In the genomic region with DNA sequence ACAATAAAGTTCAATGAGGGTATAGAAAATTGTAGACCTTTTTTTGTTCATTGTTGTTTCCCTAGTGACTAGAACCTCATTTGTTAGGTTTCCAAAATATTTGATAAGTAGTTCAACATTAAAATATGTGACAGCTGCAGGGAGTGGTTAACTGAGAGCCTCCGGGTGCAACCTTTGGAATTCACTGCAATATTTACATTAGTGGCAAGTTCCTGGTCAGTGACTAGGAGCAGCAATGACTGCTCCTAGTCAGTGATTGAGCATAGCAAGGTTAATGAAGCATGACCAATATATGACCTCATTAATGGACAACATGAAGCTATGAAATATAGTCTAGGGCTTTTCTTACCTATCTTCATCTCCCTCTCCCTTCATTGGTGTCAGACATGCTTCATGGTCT, we compare ENCODE assay signal across 27 cellular contexts.
A peak's percentile ranks its signal among the peaks of the same experiment; 100 is the strongest.
DNase-seq lines count a peak whose midpoint lies in the region; ATAC-seq, FAIRE-seq and TF ChIP-seq lines count a peak whose summit lies in the region.
"Had no signal": no experiment of that assay in that cellular context is flagged by ENCODE, and none has a peak within 500 bp of the region (broad histone marks: within the 10 kb centered on the region; RNA-seq: fewer than 3 reads in every experiment).

No MANE protein-coding gene starts in this region.

- no peak overlapping the region for H3K4me3 Mint-ChIP-seq in astrocyte (ENCODE audit: unreplicated experiment)
- H3K4me3 Mint-ChIP-seq: CD14-positive monocyte; CD8-positive, alpha-beta memory T cell had no signal

- no peak overlapping the region for H2AK5ac ChIP-seq in trophoblast cell (ENCODE audit: low read length)

- no peak overlapping the region for H3K27ac ChIP-seq in astrocyte (ENCODE audit: low read depth, low read length)
- H3K27ac ChIP-seq in trophoblast cell (ENCODE audit: low read depth, low read length) = no peak overlapping the region
- H3K27ac ChIP-seq in left lung = no peak overlapping the region
- H3K27ac ChIP-seq: Peyer's patch had no signal

- ATAC-seq in left lung = no peak
- no peak for ATAC-seq in GM19351 (IDR thresholded peaks at IDR 0.05; ENCODE audit: unreplicated experiment)

- no peak overlapping the region for H2BK5ac ChIP-seq in trophoblast cell (ENCODE audit: low read depth, low read length, poor library complexity)

- WGBS in trophoblast cell (ENCODE audit: extremely low coverage, insufficient coverage, insufficient read length) = no CpG with 5 or more reads among the region's 1 CpG

- H3K9me3 ChIP-seq in astrocyte (ENCODE audit: insufficient read depth, low read depth, low read length) = no peaks in the 10 kb centered on the region
- H3K9me3 ChIP-seq in trophoblast cell (ENCODE audit: insufficient read depth, low read depth, low read length) = no peaks in the 10 kb centered on the region
- no peaks in the 10 kb centered on the region for H3K9me3 ChIP-seq in left lung
- H3K9me3 ChIP-seq: BE2C, Peyer's patch, SK-N-SH had no signal

- peak; percentile 13 for DNase-seq in HT-29 (ENCODE audit: low spot score)
- no peak for DNase-seq in astrocyte (ENCODE audit: low read depth)
- DNase-seq in trophoblast cell = peak; percentile 2 to 54
- DNase-seq in SHP77 treated with DMSO at 0.1 percent for 48 hours (lab: John Stamatoyannopoulos, UW) = no peak
- no peak for DNase-seq in left lung
- no peak for DNase-seq in GF-D8 (lab: John Stamatoyannopoulos, UW)
- DNase-seq: ACHN; BE2C; Calu3; CD8-positive, alpha-beta memory T cell; DND-41; H7; IMR-90; KG1; NCI-H1048; NCI-H1417; NCI-H1694; NCI-H2029 treated with DMSO at 0.1 percent for 48 hours; NCI-H2227 treated with DMSO at 0.1 percent for 48 hours; NCI-H526 treated with DMSO at 0.1 percent for 48 hours; Peyer's patch; SIG-M5; SK-N-SH; SW 1271 had no signal

- H4K91ac ChIP-seq in trophoblast cell (ENCODE audit: low read depth, low read length) = no peak overlapping the region

- no peak overlapping the region for H4K12ac ChIP-seq in trophoblast cell (ENCODE audit: low read depth, low read length)

- no peaks in the 10 kb centered on the region for H3K27me3 Mint-ChIP-seq in astrocyte (ENCODE audit: low read depth, unreplicated experiment)
- H3K27me3 Mint-ChIP-seq: CD8-positive, alpha-beta memory T cell had no signal

- H2BK120ac ChIP-seq in trophoblast cell (ENCODE audit: insufficient read depth, low read length, poor library complexity) = no peak overlapping the region

- no peak overlapping the region for H3K14ac ChIP-seq in trophoblast cell (ENCODE audit: low read length)

- H3K4me1 ChIP-seq in astrocyte (ENCODE audit: insufficient read depth, low read length) (no peaks in the 10 kb centered on the region), trophoblast cell (ENCODE audit: control insufficient read depth in 1 of 2, insufficient read depth in 2 of 2, low read length in 2 of 2) (no peaks in the 10 kb centered on the region), left lung (no peaks in the 10 kb centered on the region)
- H3K4me1 ChIP-seq: BE2C, Peyer's patch had no signal

- intact Hi-C loops in left lung (cut with DNase I) = no loop called here

- no peak overlapping the region for H3K4ac ChIP-seq in trophoblast cell (ENCODE audit: low read depth, low read length)

- no peaks in the 10 kb centered on the region for H3K9me3 Mint-ChIP-seq in astrocyte (ENCODE audit: unreplicated experiment)

- H3K9ac ChIP-seq in astrocyte (ENCODE audit: low read length) (no peak overlapping the region), trophoblast cell (ENCODE audit: low read length) (no peak overlapping the region)
- H3K9ac ChIP-seq: SK-N-SH had no signal

- H4K8ac ChIP-seq in trophoblast cell (ENCODE audit: low read depth, low read length) = no peak overlapping the region

- H3K4me2 ChIP-seq in astrocyte (ENCODE audit: low read length) (no peak overlapping the region), trophoblast cell (ENCODE audit: low read length) (no peak overlapping the region)
- H3K4me2 ChIP-seq: SK-N-SH had no signal

- no peak for TF ChIP-seq CTCF in astrocyte (IDR thresholded peaks at IDR 0.05; ENCODE audit: insufficient read depth, low read depth, low read length)
- TF ChIP-seq CTCF in left lung (IDR thresholded peaks at IDR 0.05) = no peak

- H3K4me1 Mint-ChIP-seq in astrocyte (ENCODE audit: low read depth, unreplicated experiment) = no peaks in the 10 kb centered on the region
- H3K4me1 Mint-ChIP-seq: CD14-positive monocyte; CD8-positive, alpha-beta memory T cell had no signal

- H3K79me2 ChIP-seq in astrocyte (ENCODE audit: insufficient read depth, low read length) = no peaks in the 10 kb centered on the region
- no peaks in the 10 kb centered on the region for H3K79me2 ChIP-seq in trophoblast cell (ENCODE audit: control insufficient read depth, insufficient read depth, low read length, poor library complexity)

- H3K79me1 ChIP-seq in trophoblast cell (ENCODE audit: low read length) = no peaks in the 10 kb centered on the region

- no peak overlapping the region for H3K23ac ChIP-seq in trophoblast cell (ENCODE audit: low read length)

- no peak overlapping the region for H2AFZ ChIP-seq in astrocyte (ENCODE audit: low read depth, low read length)
- H2AFZ ChIP-seq in trophoblast cell (ENCODE audit: insufficient read depth, low read length, poor library complexity) = no peak overlapping the region

- H3K36me3 Mint-ChIP-seq in astrocyte (ENCODE audit: low read depth, unreplicated experiment) = no peaks in the 10 kb centered on the region
- H3K36me3 Mint-ChIP-seq: CD14-positive monocyte; CD8-positive, alpha-beta memory T cell had no signal

- H3K36me3 ChIP-seq in astrocyte (ENCODE audit: insufficient read depth, low read length) (no peaks in the 10 kb centered on the region), trophoblast cell (ENCODE audit: control insufficient read depth in 1 of 2, insufficient read depth in 2 of 2, low read length in 2 of 2) (no peaks in the 10 kb centered on the region), left lung (no peaks in the 10 kb centered on the region)
- H3K36me3 ChIP-seq: BE2C, Peyer's patch had no signal

- H3K27me3 ChIP-seq in astrocyte (ENCODE audit: insufficient read depth, low read length) = no peaks in the 10 kb centered on the region
- H3K27me3 ChIP-seq in trophoblast cell (ENCODE audit: insufficient read depth, low read length) = no peaks in the 10 kb centered on the region
- H3K27me3 ChIP-seq in left lung = no peaks in the 10 kb centered on the region
- H3K27me3 ChIP-seq: BE2C, Peyer's patch had no signal

- no peak overlapping the region for H3K18ac ChIP-seq in trophoblast cell (ENCODE audit: low read length)

- H3K4me3 ChIP-seq in astrocyte (ENCODE audit: insufficient read depth, low read depth, low read length) (no peak overlapping the region), trophoblast cell (ENCODE audit: low read depth, low read length) (no peak overlapping the region), left lung (no peak overlapping the region)
- H3K4me3 ChIP-seq: Peyer's patch had no signal

- FAIRE-seq in astrocyte (lab: Jason Lieb, UNC) = peak; percentile 78
- FAIRE-seq: GM18507 had no signal

- no peak overlapping the region for H2BK12ac ChIP-seq in trophoblast cell (ENCODE audit: low read length)

- no peaks in the 10 kb centered on the region for H4K20me1 ChIP-seq in astrocyte (ENCODE audit: insufficient read depth, low read length)

- no peak overlapping the region for H3K27ac Mint-ChIP-seq in astrocyte (ENCODE audit: unreplicated experiment)
- H3K27ac Mint-ChIP-seq: CD14-positive monocyte; CD8-positive, alpha-beta memory T cell had no signal

Comparison
In these comparisons a context has a peak if more than half of its experiments do, and no peak if none do; other contexts are left out.
1. DNase-seq: peak in HT-29 (single experiment) and trophoblast cell (2 of 2); none in astrocyte (single experiment), SHP77 treated with DMSO at 0.1 percent for 48 hours (single experiment), left lung (0 of 2) and GF-D8 (single experiment).